Comparison of ENCODE assay signal across 18 cellular contexts in the genomic region with DNA sequence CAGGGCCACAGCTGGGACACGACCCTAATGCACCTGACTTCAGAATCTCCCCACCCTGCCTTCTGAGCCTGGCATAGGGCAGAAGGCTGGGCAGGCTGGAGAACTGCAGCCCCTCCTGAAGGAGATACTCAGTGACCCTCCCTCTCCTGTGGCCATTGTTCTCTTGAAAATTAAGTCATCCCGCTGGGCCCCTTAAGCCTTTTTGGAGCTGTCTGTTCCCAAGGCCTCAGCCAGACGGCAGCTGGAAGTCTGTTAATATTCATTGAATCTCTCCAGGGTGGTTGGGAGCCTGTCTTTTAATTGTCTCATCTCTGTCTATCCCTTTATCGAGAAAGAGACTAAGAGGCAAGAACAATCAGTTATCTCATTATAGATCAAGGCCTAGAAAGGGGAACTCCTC.
"Had no signal": no experiment of that assay in that cellular context is flagged by ENCODE, and none has a peak within 500 bp of the region (broad histone marks: within the 10 kb centered on the region; RNA-seq: fewer than 3 reads in every experiment).

No MANE protein-coding gene starts in this region.

- H3K27ac ChIP-seq: brain microvascular endothelial cell, dorsolateral prefrontal cortex, thyroid gland had no signal

- H3K36me3 ChIP-seq: brain microvascular endothelial cell, thyroid gland had no signal

- H3K4me1 ChIP-seq: thyroid gland had no signal

- H3K4me3 ChIP-seq: dorsolateral prefrontal cortex, thyroid gland had no signal

- H3K27me3 ChIP-seq: thyroid gland had no signal

- DNase-seq: activated CD4-positive, alpha-beta T cell treated with anti-CD3 and anti-CD28 coated beads, Interleukin-2, amount 10 ng/mL, durations not matched to agents 7 days and 5 days; activated CD8-positive, alpha-beta T cell treated with anti-CD3 and anti-CD28 coated beads, Interleukin-2, amount 10 ng/mL, durations not matched to agents 7 days and 5 days; activated naive CD4-positive, alpha-beta T cell treated with anti-CD3 and anti-CD28 coated beads for 36 hours; activated naive CD8-positive, alpha-beta T cell treated with anti-CD3 and anti-CD28 coated beads, Interleukin-2, amount 50 U/mL, for 24 hours; activated T-cell treated with anti-CD3 and anti-CD28 coated beads, Interleukin-2, amount 50 U/mL, for 24 hours; anterior cingulate cortex; brain microvascular endothelial cell; central memory CD4-positive, alpha-beta T cell; dorsolateral prefrontal cortex; erythroblast; head of caudate nucleus; natural killer cell; nucleus accumbens; posterior cingulate gyrus; stimulated activated CD8-positive, alpha-beta memory T cell treated with anti-CD3 and anti-CD28 coated beads, Interleukin-4, amount 100 ng/mL, for 48 hours; stimulated activated naive CD4-positive, alpha-beta T cell; T1000; thyroid gland had no signal

- H3K9me3 ChIP-seq: thyroid gland had no signal
